Comparison of ENCODE assay signal across 8 cellular contexts in genomic region chr16:68092275-68092674, GRCh38. TPM values are rescaled to one million over a fixed set of nuclear protein-coding genes. Genes with fewer than 3 reads are reported as not detected.
DNase-seq lines count a peak whose midpoint lies in the region; ATAC-seq, FAIRE-seq and TF ChIP-seq lines count a peak whose summit lies in the region.
"Not testable (repeated sequence)": the region's sequence is repeated elsewhere in the genome, so short reads cannot be mapped to it uniquely, and the experiment has no call there.

No MANE protein-coding gene starts in this region.

- H3K9me3 ChIP-seq in Karpas-422 (ENCODE audit: low read length); mammary epithelial cell (replicated peaks; ENCODE audit: insufficient read depth, low read length); keratinocyte (ENCODE audit: control insufficient read depth, low read depth, low read length): not testable (repeated sequence)

- POLR2A ChIA-PET in naive thymus-derived CD8-positive, alpha-beta T cell (lab: Charles Lee) = interaction anchor here (0.6 to 2.8 kb wide), 8 partner anchors 7 to 367 kb away, joined by 3 to 22 read pairs (median 5); partner anchors contain the start of genes NFATC3, PRMT7 and SLC7A6OS

- H3K36me3 ChIP-seq in Karpas-422 (ENCODE audit: insufficient read depth, low read length); mammary epithelial cell (ENCODE audit: insufficient read depth, low read length); keratinocyte (ENCODE audit: control insufficient read depth in 2 of 2, extremely low read depth in 1 of 2, insufficient read depth in 2 of 2, low read length in 2 of 2): not testable (repeated sequence)

- H3K4me2 ChIP-seq in Karpas-422 (ENCODE audit: low read depth, low read length, poor library complexity, severe bottlenecking) = not testable (repeated sequence)
- H3K4me2 ChIP-seq in mammary epithelial cell (ENCODE audit: insufficient read depth, low read depth, low read length) = peak overlapping the region; percentile 71
- H3K4me2 ChIP-seq in keratinocyte (ENCODE audit: control insufficient read depth, extremely low read depth, insufficient read depth, low read depth, low read length) = peak overlapping the region; percentile 65

- H2AFZ ChIP-seq in Karpas-422 (ENCODE audit: low read length); mammary epithelial cell (ENCODE audit: low read depth, low read length); keratinocyte (ENCODE audit: control insufficient read depth, low read length): not testable (repeated sequence)

- intact Hi-C loops in activated CD4-positive, alpha-beta T cell treated with anti-CD3 and anti-CD28 coated beads, Interleukin-2, amount 10 ng/mL, durations not matched to agents 24 days and 14 days (cut with micrococcal nuclease) = loop anchor here (5.0 to 10.0 kb wide), 3 partner anchors 53 to 135 kb away; no protein-coding TSS in a partner anchor
- intact Hi-C loops in mammary epithelial cell (cut with micrococcal nuclease) = not testable (repeated sequence)

- not testable (repeated sequence) for DNase-seq in Karpas-422; activated CD4-positive, alpha-beta T cell treated with anti-CD3 and anti-CD28 coated beads, Interleukin-2, amount 10 ng/mL, durations not matched to agents 24 days and 14 days; mammary epithelial cell; keratinocyte (ENCODE audit: low read depth, low spot score); naive thymus-derived CD8-positive, alpha-beta T cell; stimulated activated effector memory CD8-positive, alpha-beta T cell treated with anti-CD3 and anti-CD28 coated beads, Interleukin-12 subunit alpha, Interleukin-12 subunit beta, amount 100 ng/mL, for 72 hours (ENCODE audit: low spot score in 2 of 2)

- H3K36me3 Mint-ChIP-seq in activated CD4-positive, alpha-beta T cell treated with anti-CD3 and anti-CD28 coated beads, Interleukin-2, amount 10 ng/mL, durations not matched to agents 24 days and 14 days (ENCODE audit: low read depth) = peaks cover 15% of the 10 kb centered on the region
- H3K36me3 Mint-ChIP-seq in activated naive CD4-positive, alpha-beta T cell treated with anti-CD3 and anti-CD28 coated beads, Interleukin-2, amount 50 U/mL, for 24 hours; naive thymus-derived CD8-positive, alpha-beta T cell; stimulated activated effector memory CD8-positive, alpha-beta T cell treated with anti-CD3 and anti-CD28 coated beads, Interleukin-12 subunit alpha, Interleukin-12 subunit beta, amount 100 ng/mL, for 72 hours: not testable (repeated sequence)

- H3K4me3 ChIP-seq in Karpas-422 (ENCODE audit: low read length); mammary epithelial cell (replicated peaks in 1 of 3; ENCODE audit: insufficient read depth in 1 of 3, low read depth in 2 of 3, low read length in 3 of 3); keratinocyte (ENCODE audit: control insufficient read depth in 2 of 3, extremely low read depth in 1 of 3, insufficient read depth in 2 of 3, low read depth in 1 of 3, low read length in 3 of 3): not testable (repeated sequence)

- H4K20me1 ChIP-seq in Karpas-422 (ENCODE audit: insufficient read depth, low read depth, low read length) = peaks cover 26% of the 10 kb centered on the region
- not testable (repeated sequence) for H4K20me1 ChIP-seq in mammary epithelial cell (ENCODE audit: insufficient read depth, low read length); keratinocyte (ENCODE audit: control insufficient read depth, extremely low read depth, insufficient read depth, low read length)

- not testable (repeated sequence) for ATAC-seq in naive thymus-derived CD8-positive, alpha-beta T cell; stimulated activated effector memory CD8-positive, alpha-beta T cell treated with anti-CD3 and anti-CD28 coated beads, Interleukin-12 subunit alpha, Interleukin-12 subunit beta, amount 100 ng/mL, for 72 hours

- H3K27ac Mint-ChIP-seq in activated CD4-positive, alpha-beta T cell treated with anti-CD3 and anti-CD28 coated beads, Interleukin-2, amount 10 ng/mL, durations not matched to agents 24 days and 14 days = not testable (repeated sequence)
- H3K27ac Mint-ChIP-seq in activated naive CD4-positive, alpha-beta T cell treated with anti-CD3 and anti-CD28 coated beads, Interleukin-2, amount 50 U/mL, for 24 hours = peak overlapping the region; percentile 97
- H3K27ac Mint-ChIP-seq in naive thymus-derived CD8-positive, alpha-beta T cell = peak overlapping the region; percentile 31 to 96 (median 82)
- H3K27ac Mint-ChIP-seq in stimulated activated effector memory CD8-positive, alpha-beta T cell treated with anti-CD3 and anti-CD28 coated beads, Interleukin-12 subunit alpha, Interleukin-12 subunit beta, amount 100 ng/mL, for 72 hours = peak overlapping the region; percentile 75

- H3K9me1 ChIP-seq in keratinocyte (ENCODE audit: control insufficient read depth, extremely low read depth, insufficient read depth, low read length) = not testable (repeated sequence)

- peaks cover 66% of the 10 kb centered on the region for H3K4me1 Mint-ChIP-seq in activated CD4-positive, alpha-beta T cell treated with anti-CD3 and anti-CD28 coated beads, Interleukin-2, amount 10 ng/mL, durations not matched to agents 24 days and 14 days
- H3K4me1 Mint-ChIP-seq in activated naive CD4-positive, alpha-beta T cell treated with anti-CD3 and anti-CD28 coated beads, Interleukin-2, amount 50 U/mL, for 24 hours = peaks cover 89% of the 10 kb centered on the region
- peaks cover 49 to 88% (median 81%) of the 10 kb centered on the region in 4 donors for H3K4me1 Mint-ChIP-seq in naive thymus-derived CD8-positive, alpha-beta T cell
- H3K4me1 Mint-ChIP-seq in stimulated activated effector memory CD8-positive, alpha-beta T cell treated with anti-CD3 and anti-CD28 coated beads, Interleukin-12 subunit alpha, Interleukin-12 subunit beta, amount 100 ng/mL, for 72 hours = peaks cover 82% of the 10 kb centered on the region

- H3K79me2 ChIP-seq in Karpas-422 (ENCODE audit: low read length) = peaks cover 98% of the 10 kb centered on the region
- peaks cover 91% of the 10 kb centered on the region for H3K79me2 ChIP-seq in mammary epithelial cell (ENCODE audit: insufficient read depth, low read length)
- H3K79me2 ChIP-seq in keratinocyte (ENCODE audit: control insufficient read depth, insufficient read depth, low read length) = peaks cover 85% of the 10 kb centered on the region

- H3K4me1 ChIP-seq in Karpas-422 (ENCODE audit: low read length) (peaks cover 72% of the 10 kb centered on the region), mammary epithelial cell (ENCODE audit: insufficient read depth, low read length) (peaks cover 49% of the 10 kb centered on the region), keratinocyte (ENCODE audit: control insufficient read depth, extremely low read depth, insufficient read depth, low read length) (peaks cover 52% of the 10 kb centered on the region)

- WGBS in mammary epithelial cell (ENCODE audit: low coverage, missing lambda C conversion rate) = 78% methylated on average over 10 of the region's 10 CpGs

- H3K27ac ChIP-seq in C4-2B (peak overlapping the region; percentile 32; the same call in 1 of the 2 replicates), Karpas-422 (ENCODE audit: low read length) (0 out of 2 replicates have a peak overlapping the region, but pooled peaks have one; percentile 59), mammary epithelial cell (ENCODE audit: insufficient read depth, low read depth, low read length) (peak overlapping the region; percentile 68), keratinocyte (ENCODE audit: control insufficient read depth, insufficient read depth, low read length) (peak overlapping the region; percentile 64)

- in situ Hi-C loops in mammary epithelial cell (cut with MboI; ENCODE audit: low sequenced_read_pairs in 2 of 2) = loop anchor here in 1 of 2 donors (25.0 kb wide), 1 partner anchor 245 kb away; no protein-coding TSS in a partner anchor

- H3K9me2 ChIP-seq in Karpas-422 (replicated peaks; ENCODE audit: insufficient read depth, low read length) = not testable (repeated sequence)

- CTCF ChIA-PET in mammary epithelial cell (lab: Charles Lee; ENCODE audit: low non-redundant PET) = not testable (repeated sequence)

- not testable (repeated sequence) for H3K27me3 ChIP-seq in Karpas-422 (ENCODE audit: low read length); mammary epithelial cell (ENCODE audit: insufficient read depth, low read length); keratinocyte (ENCODE audit: control insufficient read depth, extremely low read depth, insufficient read depth, low read length)

- H3K4me3 Mint-ChIP-seq in activated CD4-positive, alpha-beta T cell treated with anti-CD3 and anti-CD28 coated beads, Interleukin-2, amount 10 ng/mL, durations not matched to agents 24 days and 14 days = peak overlapping the region; percentile 64
- H3K4me3 Mint-ChIP-seq in activated naive CD4-positive, alpha-beta T cell treated with anti-CD3 and anti-CD28 coated beads, Interleukin-2, amount 50 U/mL, for 24 hours = not testable (repeated sequence)
- H3K4me3 Mint-ChIP-seq in naive thymus-derived CD8-positive, alpha-beta T cell = peak overlapping the region in 8 of 10 donors; percentile 34 to 93 (median 68)
- peak overlapping the region; percentile 80 for H3K4me3 Mint-ChIP-seq in stimulated activated effector memory CD8-positive, alpha-beta T cell treated with anti-CD3 and anti-CD28 coated beads, Interleukin-12 subunit alpha, Interleukin-12 subunit beta, amount 100 ng/mL, for 72 hours

- not testable (repeated sequence) for H3K9ac ChIP-seq in Karpas-422 (ENCODE audit: low read length); mammary epithelial cell (ENCODE audit: insufficient read depth, low read length)
- H3K9ac ChIP-seq in keratinocyte (ENCODE audit: control insufficient read depth, extremely low read depth, insufficient read depth, low read length) = peak overlapping the region; percentile 19

- BruUV-seq in mammary epithelial cell (replicated peaks; lab: Mats Ljungman, UMichigan) = not testable (repeated sequence)

- not testable (repeated sequence) for H3K27me3 Mint-ChIP-seq in activated CD4-positive, alpha-beta T cell treated with anti-CD3 and anti-CD28 coated beads, Interleukin-2, amount 10 ng/mL, durations not matched to agents 24 days and 14 days; activated naive CD4-positive, alpha-beta T cell treated with anti-CD3 and anti-CD28 coated beads, Interleukin-2, amount 50 U/mL, for 24 hours; naive thymus-derived CD8-positive, alpha-beta T cell

- TF ChIP-seq CTCF in C4-2B (conservative IDR thresholded peaks at IDR 0.05); mammary epithelial cell (conservative IDR thresholded peaks at IDR 0.05 in 1 of 2, IDR thresholded peaks at IDR 0.05 in 1 of 2; ENCODE audit: extremely low read depth in 1 of 2, insufficient read depth in 1 of 2, low read depth in 1 of 2, low read length in 2 of 2); keratinocyte (optimal IDR thresholded peaks at IDR 0.05 in 1 of 3, IDR thresholded peaks at IDR 0.05 in 1 of 3, conservative IDR thresholded peaks at IDR 0.05 in 1 of 3; ENCODE audit: extremely low read depth in 1 of 3, insufficient read depth in 2 of 3, low read length in 3 of 3): not testable (repeated sequence)

- not testable (repeated sequence) for H3K9me3 Mint-ChIP-seq in activated CD4-positive, alpha-beta T cell treated with anti-CD3 and anti-CD28 coated beads, Interleukin-2, amount 10 ng/mL, durations not matched to agents 24 days and 14 days; activated naive CD4-positive, alpha-beta T cell treated with anti-CD3 and anti-CD28 coated beads, Interleukin-2, amount 50 U/mL, for 24 hours; naive thymus-derived CD8-positive, alpha-beta T cell; stimulated activated effector memory CD8-positive, alpha-beta T cell treated with anti-CD3 and anti-CD28 coated beads, Interleukin-12 subunit alpha, Interleukin-12 subunit beta, amount 100 ng/mL, for 72 hours

- FAIRE-seq in keratinocyte (lab: Jason Lieb, UNC) = not testable (repeated sequence)

- dilution Hi-C loops in mammary epithelial cell (cut with HindIII; ENCODE audit: low sequenced_read_pairs) = loop anchor here (5.0 kb wide), 1 partner anchor 55 kb away; no protein-coding TSS in a partner anchor
- dilution Hi-C loops in keratinocyte (cut with MboI; ENCODE audit: extremely low pct_ligation_motif_present, low sequenced_read_pairs) = not testable (repeated sequence)

RNA-seq across cellular contexts. Expression of gene NFATC3, which starts 7.1 kb away (rescaled TPM):
- total RNA-seq in Karpas-422 (2014; rRNA removed; shearing (Covaris generic); ENCODE audit: low replicate concordance) = 39.1 and 72.3 TPM in 2 replicates
- 143 and 146 TPM in 2 replicates for total RNA-seq in activated CD4-positive, alpha-beta T cell treated with anti-CD3 and anti-CD28 coated beads, Interleukin-2, amount 10 ng/mL, durations not matched to agents 24 days and 14 days
- total RNA-seq in mammary epithelial cell = 10 to 100 TPM; 19.2 to 27.3 TPM
- polyA plus RNA-seq in mammary epithelial cell (9.9 TPM), keratinocyte (9.5 to 11.5 TPM (median 10.9 TPM) in 3 replicates)
- polyA minus RNA-seq in mammary epithelial cell (46.6 TPM), keratinocyte (12.3 to 32.0 TPM (median 26.0 TPM) in 3 replicates)
- 4.6 TPM for polyA plus RNA-seq in keratinocyte (2011; ENCODE audit: low read depth)
- 6.4 and 10.7 TPM in 2 replicates for polyA plus RNA-seq in keratinocyte (2011; cell fraction: cytosol; rRNA removed)
- polyA plus RNA-seq in keratinocyte (2011; cell fraction: nucleus; rRNA removed) = 10.3 and 11.5 TPM in 2 replicates
- 5.9 and 7.9 TPM in 2 replicates for polyA plus RNA-seq in keratinocyte (2012; ENCODE audit: low replicate concordance)
- 13.0 TPM for polyA minus RNA-seq in keratinocyte (2011; cell fraction: cytosol; rRNA and poly(A)+ RNA removed)
- 12.6 and 23.2 TPM in 2 replicates for polyA minus RNA-seq in keratinocyte (2011; cell fraction: nucleus; rRNA and poly(A)+ RNA removed)
- 100 to 1,000 TPM; 156 to 162 TPM for total RNA-seq in naive thymus-derived CD8-positive, alpha-beta T cell
- 100 to 1,000 TPM in 1 of 3 donors, 10 to 100 TPM in 2; 85.2 to 102 (median 86.6) TPM for polyA plus RNA-seq in naive thymus-derived CD8-positive, alpha-beta T cell
